ENCODE assay signal across 8 cellular contexts in genomic region chr1:35769188-35769758, GRCh38. TPM values are rescaled to one million over a fixed set of nuclear protein-coding genes. Genes with fewer than 3 reads are reported as not detected.
DNase-seq lines count a peak whose midpoint lies in the region; ATAC-seq and TF ChIP-seq lines count a peak whose summit lies in the region.

No MANE protein-coding gene starts in this region.

- no peaks in the 10 kb centered on the region for H3K9me3 Mint-ChIP-seq in central memory CD8-positive, alpha-beta T cell

- DNase-seq in AG09319 (ENCODE audit: extremely low read depth, low read depth) (peak; percentile 36), NCI-H2227 (lab: John Stamatoyannopoulos, UW; ENCODE audit: unreplicated experiment) (peak; percentile 94), kidney epithelial cell (ENCODE audit: low read depth) (peak; percentile 58)
- DNase-seq in activated CD4-positive, CD25-positive, alpha-beta regulatory T cell (lab: John Stamatoyannopoulos, UW), result peak; percentile 46 to 62 (median 62)
- peak; percentile 62 to 68 for DNase-seq in central memory CD8-positive, alpha-beta T cell (ENCODE audit: low spot score in 2 of 2)
- DNase-seq in stimulated activated CD4-positive, alpha-beta T cell treated with anti-CD3 and anti-CD28 coated beads, Interleukin-15, amount 100 ng/mL, for 24 hours, result peak; percentile 92

- H3K4me3 ChIP-seq in kidney epithelial cell (ENCODE audit: low read depth, low read length), result peak overlapping the region; percentile 73

- H3K4me1 Mint-ChIP-seq in central memory CD8-positive, alpha-beta T cell, result peaks cover 7% of the 10 kb centered on the region

- H3K36me3 Mint-ChIP-seq in central memory CD8-positive, alpha-beta T cell (ENCODE audit: insufficient read depth), result peaks cover 3% of the 10 kb centered on the region

- peak overlapping the region; percentile 94 for H3K4me3 Mint-ChIP-seq in central memory CD8-positive, alpha-beta T cell

- peak; percentile 13 for TF ChIP-seq CTCF in AG09319 (IDR thresholded peaks at IDR 0.05; ENCODE audit: low read depth, low read length)
- peak; percentile 6 for TF ChIP-seq CTCF in kidney epithelial cell (IDR thresholded peaks at IDR 0.05; ENCODE audit: insufficient read depth, low read length, poor library complexity, severe bottlenecking)

- H3K27me3 ChIP-seq in kidney epithelial cell (ENCODE audit: control insufficient read depth, insufficient read depth, low read length), result no peaks in the 10 kb centered on the region

- H3K27ac Mint-ChIP-seq in central memory CD8-positive, alpha-beta T cell (ENCODE audit: low read depth), result peak overlapping the region; percentile 93

- H3K36me3 ChIP-seq in kidney epithelial cell (ENCODE audit: control insufficient read depth, insufficient read depth, low read length), result no peaks in the 10 kb centered on the region

- ATAC-seq in GM18909 (IDR thresholded peaks at IDR 0.05; ENCODE audit: poor library complexity, unreplicated experiment) (peak; percentile 71), HG03159 (IDR thresholded peaks at IDR 0.05; ENCODE audit: unreplicated experiment) (peak; percentile 79)
- peak; percentile 82 for ATAC-seq in central memory CD8-positive, alpha-beta T cell (replicated peaks; ENCODE audit: extremely low read depth, poor library complexity, severe bottlenecking)

- no peaks in the 10 kb centered on the region for H3K27me3 Mint-ChIP-seq in central memory CD8-positive, alpha-beta T cell

RNA-seq across cellular contexts. Expression of gene CLSPN, which starts 0.5 kb away (rescaled TPM):
- 3.6 and 4.1 TPM in 2 replicates for total RNA-seq in kidney epithelial cell

RNA-seq across cellular contexts. Expression of gene AGO4, which starts 38.5 kb away (rescaled TPM):
- 14.0 and 14.2 TPM in 2 replicates for total RNA-seq in kidney epithelial cell

RNA-seq across cellular contexts. Expression of gene C1orf216, which starts 50.6 kb away (rescaled TPM):
- 6.0 and 9.2 TPM in 2 replicates for total RNA-seq in kidney epithelial cell

Comparison
In these comparisons a context has a peak if more than half of its experiments do, and no peak if none do; other contexts are left out.
1. Peak in every context shown above with its lines: DNase-seq, ATAC-seq and H3K4me3 ChIP-seq.
2. DNase-seq: peak in every context shown above with its lines; median percentile 94 in NCI-H2227; 92 in stimulated activated CD4-positive, alpha-beta T cell treated with anti-CD3 and anti-CD28 coated beads, Interleukin-15, amount 100 ng/mL, for 24 hours; 65 in central memory CD8-positive, alpha-beta T cell; 62 in activated CD4-positive, CD25-positive, alpha-beta regulatory T cell; 58 in kidney epithelial cell; 36 in AG09319.